In genomic region chr5:133319905-133320520, GRCh38 we compare ENCODE assay signal across 1 cellular context.
TF ChIP-seq lines count a peak whose summit lies in the region.

No MANE protein-coding gene starts in this region.

TF ChIP-seq in GM23338, 12 proteins besides CTCF, POLR2A, EP300 and RAD21 (continued from another document):
- TF ChIP-seq, protein P1, sequence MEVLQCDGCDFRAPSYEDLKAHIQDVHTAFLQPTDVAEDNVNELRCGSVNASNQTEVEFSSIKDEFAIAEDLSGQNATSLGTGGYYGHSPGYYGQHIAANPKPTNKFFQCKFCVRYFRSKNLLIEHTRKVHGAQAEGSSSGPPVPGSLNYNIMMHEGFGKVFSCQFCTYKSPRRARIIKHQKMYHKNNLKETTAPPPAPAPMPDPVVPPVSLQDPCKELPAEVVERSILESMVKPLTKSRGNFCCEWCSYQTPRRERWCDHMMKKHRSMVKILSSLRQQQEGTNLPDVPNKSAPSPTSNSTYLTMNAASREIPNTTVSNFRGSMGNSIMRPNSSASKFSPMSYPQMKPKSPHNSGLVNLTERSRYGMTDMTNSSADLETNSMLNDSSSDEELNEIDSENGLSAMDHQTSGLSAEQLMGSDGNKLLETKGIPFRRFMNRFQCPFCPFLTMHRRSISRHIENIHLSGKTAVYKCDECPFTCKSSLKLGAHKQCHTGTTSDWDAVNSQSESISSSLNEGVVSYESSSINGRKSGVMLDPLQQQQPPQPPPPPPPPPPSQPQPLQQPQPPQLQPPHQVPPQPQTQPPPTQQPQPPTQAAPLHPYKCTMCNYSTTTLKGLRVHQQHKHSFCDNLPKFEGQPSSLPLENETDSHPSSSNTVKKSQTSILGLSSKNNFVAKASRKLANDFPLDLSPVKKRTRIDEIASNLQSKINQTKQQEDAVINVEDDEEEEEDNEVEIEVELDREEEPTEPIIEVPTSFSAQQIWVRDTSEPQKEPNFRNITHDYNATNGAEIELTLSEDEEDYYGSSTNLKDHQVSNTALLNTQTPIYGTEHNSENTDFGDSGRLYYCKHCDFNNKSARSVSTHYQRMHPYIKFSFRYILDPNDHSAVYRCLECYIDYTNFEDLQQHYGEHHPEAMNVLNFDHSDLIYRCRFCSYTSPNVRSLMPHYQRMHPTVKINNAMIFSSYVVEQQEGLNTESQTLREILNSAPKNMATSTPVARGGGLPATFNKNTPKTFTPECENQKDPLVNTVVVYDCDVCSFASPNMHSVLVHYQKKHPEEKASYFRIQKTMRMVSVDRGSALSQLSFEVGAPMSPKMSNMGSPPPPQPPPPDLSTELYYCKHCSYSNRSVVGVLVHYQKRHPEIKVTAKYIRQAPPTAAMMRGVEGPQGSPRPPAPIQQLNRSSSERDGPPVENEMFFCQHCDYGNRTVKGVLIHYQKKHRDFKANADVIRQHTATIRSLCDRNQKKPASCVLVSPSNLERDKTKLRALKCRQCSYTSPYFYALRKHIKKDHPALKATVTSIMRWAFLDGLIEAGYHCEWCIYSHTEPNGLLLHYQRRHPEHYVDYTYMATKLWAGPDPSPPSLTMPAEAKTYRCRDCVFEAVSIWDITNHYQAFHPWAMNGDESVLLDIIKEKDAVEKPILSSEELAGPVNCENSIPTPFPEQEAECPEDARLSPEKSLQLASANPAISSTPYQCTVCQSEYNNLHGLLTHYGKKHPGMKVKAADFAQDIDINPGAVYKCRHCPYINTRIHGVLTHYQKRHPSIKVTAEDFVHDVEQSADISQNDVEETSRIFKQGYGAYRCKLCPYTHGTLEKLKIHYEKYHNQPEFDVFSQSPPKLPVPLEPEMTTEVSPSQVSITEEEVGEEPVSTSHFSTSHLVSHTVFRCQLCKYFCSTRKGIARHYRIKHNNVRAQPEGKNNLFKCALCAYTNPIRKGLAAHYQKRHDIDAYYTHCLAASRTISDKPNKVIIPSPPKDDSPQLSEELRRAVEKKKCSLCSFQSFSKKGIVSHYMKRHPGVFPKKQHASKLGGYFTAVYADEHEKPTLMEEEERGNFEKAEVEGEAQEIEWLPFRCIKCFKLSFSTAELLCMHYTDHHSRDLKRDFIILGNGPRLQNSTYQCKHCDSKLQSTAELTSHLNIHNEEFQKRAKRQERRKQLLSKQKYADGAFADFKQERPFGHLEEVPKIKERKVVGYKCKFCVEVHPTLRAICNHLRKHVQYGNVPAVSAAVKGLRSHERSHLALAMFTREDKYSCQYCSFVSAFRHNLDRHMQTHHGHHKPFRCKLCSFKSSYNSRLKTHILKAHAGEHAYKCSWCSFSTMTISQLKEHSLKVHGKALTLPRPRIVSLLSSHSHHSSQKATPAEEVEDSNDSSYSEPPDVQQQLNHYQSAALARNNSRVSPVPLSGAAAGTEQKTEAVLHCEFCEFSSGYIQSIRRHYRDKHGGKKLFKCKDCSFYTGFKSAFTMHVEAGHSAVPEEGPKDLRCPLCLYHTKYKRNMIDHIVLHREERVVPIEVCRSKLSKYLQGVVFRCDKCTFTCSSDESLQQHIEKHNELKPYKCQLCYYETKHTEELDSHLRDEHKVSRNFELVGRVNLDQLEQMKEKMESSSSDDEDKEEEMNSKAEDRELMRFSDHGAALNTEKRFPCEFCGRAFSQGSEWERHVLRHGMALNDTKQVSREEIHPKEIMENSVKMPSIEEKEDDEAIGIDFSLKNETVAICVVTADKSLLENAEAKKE (CRISPR knock-in tag; IDR thresholded peaks at IDR 0.05): 0 out of 2 replicates have a peak, but pooled peaks have one; percentile 33
- TF ChIP-seq STAT1 (IDR thresholded peaks at IDR 0.05; ENCODE audit: unreplicated experiment) (no peak), ZNF114 (CRISPR knock-in tag; IDR thresholded peaks at IDR 0.05) (no peak), EZH2phosphoT487 (IDR thresholded peaks at IDR 0.05; ENCODE audit: unreplicated experiment) (no peak)
TF ChIP-seq in GM23338: peak in this region for 1.
